Comparison of ENCODE assay signal across 8 cellular contexts in the genomic region with DNA sequence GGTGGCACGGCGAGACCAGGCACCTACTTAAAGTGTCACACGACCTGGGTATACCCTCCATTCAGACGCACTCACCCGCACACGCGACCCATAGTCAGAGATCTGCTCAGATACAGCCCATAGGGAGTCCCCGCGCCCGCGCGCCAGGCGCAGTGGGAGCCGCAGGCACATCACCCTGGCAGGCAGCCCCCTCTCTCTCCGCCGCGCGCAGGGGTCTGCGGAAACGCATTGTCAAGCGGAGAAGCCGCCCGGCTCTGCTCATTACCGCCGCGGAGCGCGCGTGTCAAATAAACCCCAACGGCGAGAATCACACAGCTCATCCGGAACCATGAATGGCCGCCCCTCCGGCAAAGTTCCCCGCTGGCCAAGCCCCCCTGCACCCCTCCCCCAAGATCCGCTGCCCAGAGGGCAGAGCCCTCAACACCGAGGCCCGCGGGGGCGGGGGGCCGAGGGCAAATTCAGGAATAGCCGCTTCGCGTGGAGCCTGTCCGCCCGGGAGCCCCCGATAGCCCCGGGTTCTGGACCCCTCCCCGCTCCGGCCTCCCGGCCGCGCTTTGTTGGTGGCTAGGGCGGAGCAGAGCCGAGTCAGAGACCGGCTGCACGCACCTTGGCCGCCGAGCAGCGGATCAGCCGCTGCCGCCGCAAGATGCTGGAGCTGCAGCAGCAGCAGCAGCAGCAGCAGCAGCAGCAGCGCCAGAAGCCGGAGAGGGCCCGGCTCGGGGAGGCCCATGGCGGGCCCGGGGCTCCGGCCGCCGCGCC. TPM values are rescaled to one million over a fixed set of nuclear protein-coding genes. Genes with fewer than 3 reads are reported as not detected.
DNase-seq lines count a peak whose midpoint lies in the region; ATAC-seq and TF ChIP-seq lines count a peak whose summit lies in the region.

No MANE protein-coding gene starts in this region.

- H3K4me2 ChIP-seq in mesenchymal stem cell (ENCODE audit: low read length, poor library complexity, severe bottlenecking) = peak overlapping the region; percentile 99

- H4K91ac ChIP-seq in mesenchymal stem cell (ENCODE audit: low read length) = no peak overlapping the region

- no peak overlapping the region for H3K27ac ChIP-seq in mesenchymal stem cell (ENCODE audit: low read length, poor library complexity, severe bottlenecking)

- intact Hi-C loops in dendritic cell treated with granulocyte-macrophage colony-stimulating factor and Interleukin-4, amounts not matched to agents 40 ng/mL and 50 ng/mL, for 4 days (cut with micrococcal nuclease) = loop anchor here (2.0 kb wide), 1 partner anchor 63 kb away; no protein-coding TSS in a partner anchor

- H3K27me3 Mint-ChIP-seq in dendritic cell treated with granulocyte-macrophage colony-stimulating factor and Interleukin-4, amounts not matched to agents 40 ng/mL and 50 ng/mL, for 4 days = no peaks in the 10 kb centered on the region

- ATAC-seq in GM21825 (IDR thresholded peaks at IDR 0.05; ENCODE audit: unreplicated experiment) = peak; percentile 10
- ATAC-seq in omental fat pad (ENCODE audit: low FRiP score) = no peak

- peak overlapping the region; percentile 7 for H2BK15ac ChIP-seq in mesenchymal stem cell (ENCODE audit: low read depth, poor library complexity, severe bottlenecking)

- peak overlapping the region; percentile 52 for H2BK120ac ChIP-seq in mesenchymal stem cell (ENCODE audit: low read depth, low read length)

- H3K36me3 Mint-ChIP-seq in dendritic cell treated with granulocyte-macrophage colony-stimulating factor and Interleukin-4, amounts not matched to agents 40 ng/mL and 50 ng/mL, for 4 days (ENCODE audit: low read depth) = peaks cover 35% of the 10 kb centered on the region

- H2BK5ac ChIP-seq in mesenchymal stem cell (ENCODE audit: low read depth, low read length, poor library complexity, severe bottlenecking) = no peak overlapping the region

- H3K9me3 Mint-ChIP-seq in dendritic cell treated with granulocyte-macrophage colony-stimulating factor and Interleukin-4, amounts not matched to agents 40 ng/mL and 50 ng/mL, for 4 days = no peaks in the 10 kb centered on the region

- H3K4me3 Mint-ChIP-seq in dendritic cell treated with granulocyte-macrophage colony-stimulating factor and Interleukin-4, amounts not matched to agents 40 ng/mL and 50 ng/mL, for 4 days = peak overlapping the region; percentile 91

- H3K36me3 ChIP-seq in mesenchymal stem cell (ENCODE audit: control insufficient read depth in 1 of 2, insufficient read depth in 2 of 2, low read depth in 1 of 2, low read length in 2 of 2) = peaks cover 5 to 13% of the 10 kb centered on the region in 2 experiments

- peak overlapping the region; percentile 84 for H3K9ac ChIP-seq in mesenchymal stem cell (ENCODE audit: low read length)

- peak overlapping the region; percentile 64 for H2AFZ ChIP-seq in mesenchymal stem cell (ENCODE audit: low read depth, low read length)

- H3K23ac ChIP-seq in mesenchymal stem cell (ENCODE audit: low read length in 2 of 2) = peak overlapping the region in 1 of 2 experiments; percentile 97

- peak overlapping the region in 1 of 2 experiments; percentile 4 for H2BK12ac ChIP-seq in mesenchymal stem cell (ENCODE audit: low read length in 2 of 2)

- H3K18ac ChIP-seq in mesenchymal stem cell (ENCODE audit: low read depth in 1 of 2, low read length in 2 of 2) = peak overlapping the region; percentile 55 to 94

- peaks cover 25% of the 10 kb centered on the region for H3K4me1 ChIP-seq in mesenchymal stem cell (ENCODE audit: control insufficient read depth, insufficient read depth, low read depth, low read length)

- TF ChIP-seq CTCF in omental fat pad (IDR thresholded peaks at IDR 0.05) = no peak

- peaks cover 54% of the 10 kb centered on the region for H3K4me1 Mint-ChIP-seq in dendritic cell treated with granulocyte-macrophage colony-stimulating factor and Interleukin-4, amounts not matched to agents 40 ng/mL and 50 ng/mL, for 4 days (ENCODE audit: low read depth)

- H3K79me1 ChIP-seq in mesenchymal stem cell (replicated peaks; ENCODE audit: low read length, poor library complexity, severe bottlenecking) = peaks cover 14% of the 10 kb centered on the region

- peak; percentile 90 for DNase-seq in DMS53 (lab: John Stamatoyannopoulos, UW)
- peak; percentile 11 for DNase-seq in NCI-H1092 (lab: John Stamatoyannopoulos, UW)
- peak; percentile 26 for DNase-seq in activated CD4-positive, CD25-positive, alpha-beta regulatory T cell treated with anti-CD3 and anti-CD28 coated beads, Interleukin-2, amount 50 U/mL, for 16 hours (ENCODE audit: low read depth, low spot score)
- peak; percentile 69 for DNase-seq in mesenchymal stem cell
- DNase-seq in stimulated activated CD8-positive, alpha-beta memory T cell treated with anti-CD3 and anti-CD28 coated beads, Interleukin-7, amount 100 ng/mL, for 24 hours (ENCODE audit: low read depth) = peak; percentile 26
- DNase-seq in omental fat pad (ENCODE audit: low spot score) = no peak

- no peak overlapping the region for H2AK5ac ChIP-seq in mesenchymal stem cell (ENCODE audit: low read length, severe bottlenecking)

- peak overlapping the region; percentile 69 to 89 for H3K4me3 ChIP-seq in mesenchymal stem cell (ENCODE audit: insufficient read depth in 1 of 2, low read depth in 1 of 2, low read length in 2 of 2)

- peak overlapping the region; percentile 90 for H3K27ac Mint-ChIP-seq in dendritic cell treated with granulocyte-macrophage colony-stimulating factor and Interleukin-4, amounts not matched to agents 40 ng/mL and 50 ng/mL, for 4 days

- H4K8ac ChIP-seq in mesenchymal stem cell (ENCODE audit: low read length) = no peak overlapping the region

- peak overlapping the region in 1 of 2 experiments; percentile 22 for H3K4ac ChIP-seq in mesenchymal stem cell (ENCODE audit: low read depth in 1 of 2, low read length in 2 of 2)

- no peaks in the 10 kb centered on the region for H3K27me3 ChIP-seq in mesenchymal stem cell (ENCODE audit: control insufficient read depth in 1 of 2, insufficient read depth in 1 of 2, low read length in 2 of 2)

- 1% methylated on average over 64 of the region's 73 CpGs for WGBS in mesenchymal stem cell

- no peaks in the 10 kb centered on the region for H3K9me3 ChIP-seq in mesenchymal stem cell (ENCODE audit: control insufficient read depth, low read length)

- peak overlapping the region in 1 of 2 experiments; percentile 53 for H3K14ac ChIP-seq in mesenchymal stem cell (ENCODE audit: low read length in 2 of 2)

RNA-seq across cellular contexts. Expression of a gene that starts 0.5 kb away (rescaled TPM):
- polyA plus RNA-seq in mesenchymal stem cell (2013, experiment 1 of 2) = 19.5 TPM
- polyA plus RNA-seq in mesenchymal stem cell (2013, experiment 2 of 2) = 17.4 TPM
- total RNA-seq in omental fat pad = 10 to 100 TPM in 1 of 4 donors, 1 to 10 TPM in 3; 1.6 to 22.0 (median 7.4) TPM
